ENCODE assay signal across 1 cellular context in the genomic region with DNA sequence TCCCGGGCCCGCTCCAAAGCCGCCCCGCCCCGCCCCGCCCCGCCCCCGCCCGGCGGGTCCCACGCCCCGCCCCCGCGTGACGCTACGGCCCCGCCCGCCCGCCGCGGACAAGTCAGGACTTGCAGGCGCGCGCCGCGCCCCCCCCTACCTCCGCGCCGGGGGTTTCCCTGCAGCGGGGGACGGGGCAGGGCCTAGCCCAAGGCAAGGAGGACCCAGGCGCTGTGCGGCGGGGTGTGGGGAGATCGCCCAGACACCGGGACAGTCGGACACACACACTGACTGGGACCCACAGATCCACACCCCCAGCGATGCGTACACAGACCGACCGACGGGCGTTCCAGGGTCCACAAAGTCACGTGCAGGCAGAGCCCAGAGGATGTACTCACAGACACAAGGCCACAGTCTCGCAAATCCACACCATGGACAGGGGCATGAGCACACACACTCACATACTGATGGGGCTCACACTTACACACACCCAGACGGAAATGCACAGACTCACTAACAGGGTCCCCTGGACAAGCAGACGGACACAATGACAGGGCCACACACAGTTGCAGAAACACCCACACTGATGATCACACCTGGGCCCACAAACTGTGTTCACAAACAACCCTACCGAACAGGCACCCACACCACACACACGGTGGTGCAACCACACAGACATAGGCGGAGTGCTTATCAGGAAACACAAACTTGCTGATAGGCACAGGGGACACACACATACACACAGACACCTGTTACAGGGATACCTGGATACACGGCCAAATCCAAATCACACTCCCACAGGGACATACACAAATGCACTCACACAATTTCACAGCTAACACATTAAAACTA.
TF ChIP-seq lines count a peak whose summit lies in the region.

No MANE protein-coding gene starts in this region.

TF ChIP-seq in HepG2, 621 proteins besides CTCF, POLR2A, EP300 and RAD21 (continued from another document and continues in another):
- TF ChIP-seq, protein P1, sequence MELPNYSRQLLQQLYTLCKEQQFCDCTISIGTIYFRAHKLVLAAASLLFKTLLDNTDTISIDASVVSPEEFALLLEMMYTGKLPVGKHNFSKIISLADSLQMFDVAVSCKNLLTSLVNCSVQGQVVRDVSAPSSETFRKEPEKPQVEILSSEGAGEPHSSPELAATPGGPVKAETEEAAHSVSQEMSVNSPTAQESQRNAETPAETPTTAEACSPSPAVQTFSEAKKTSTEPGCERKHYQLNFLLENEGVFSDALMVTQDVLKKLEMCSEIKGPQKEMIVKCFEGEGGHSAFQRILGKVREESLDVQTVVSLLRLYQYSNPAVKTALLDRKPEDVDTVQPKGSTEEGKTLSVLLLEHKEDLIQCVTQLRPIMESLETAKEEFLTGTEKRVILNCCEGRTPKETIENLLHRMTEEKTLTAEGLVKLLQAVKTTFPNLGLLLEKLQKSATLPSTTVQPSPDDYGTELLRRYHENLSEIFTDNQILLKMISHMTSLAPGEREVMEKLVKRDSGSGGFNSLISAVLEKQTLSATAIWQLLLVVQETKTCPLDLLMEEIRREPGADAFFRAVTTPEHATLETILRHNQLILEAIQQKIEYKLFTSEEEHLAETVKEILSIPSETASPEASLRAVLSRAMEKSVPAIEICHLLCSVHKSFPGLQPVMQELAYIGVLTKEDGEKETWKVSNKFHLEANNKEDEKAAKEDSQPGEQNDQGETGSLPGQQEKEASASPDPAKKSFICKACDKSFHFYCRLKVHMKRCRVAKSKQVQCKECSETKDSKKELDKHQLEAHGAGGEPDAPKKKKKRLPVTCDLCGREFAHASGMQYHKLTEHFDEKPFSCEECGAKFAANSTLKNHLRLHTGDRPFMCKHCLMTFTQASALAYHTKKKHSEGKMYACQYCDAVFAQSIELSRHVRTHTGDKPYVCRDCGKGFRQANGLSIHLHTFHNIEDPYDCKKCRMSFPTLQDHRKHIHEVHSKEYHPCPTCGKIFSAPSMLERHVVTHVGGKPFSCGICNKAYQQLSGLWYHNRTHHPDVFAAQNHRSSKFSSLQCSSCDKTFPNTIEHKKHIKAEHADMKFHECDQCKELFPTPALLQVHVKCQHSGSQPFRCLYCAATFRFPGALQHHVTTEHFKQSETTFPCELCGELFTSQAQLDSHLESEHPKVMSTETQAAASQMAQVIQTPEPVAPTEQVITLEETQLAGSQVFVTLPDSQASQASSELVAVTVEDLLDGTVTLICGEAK (IDR thresholded peaks at IDR 0.05) = no peak
- TF ChIP-seq, protein P1 (CRISPR knock-in tag; IDR thresholded peaks at IDR 0.05) = no peak
- TF ChIP-seq, protein P2, sequence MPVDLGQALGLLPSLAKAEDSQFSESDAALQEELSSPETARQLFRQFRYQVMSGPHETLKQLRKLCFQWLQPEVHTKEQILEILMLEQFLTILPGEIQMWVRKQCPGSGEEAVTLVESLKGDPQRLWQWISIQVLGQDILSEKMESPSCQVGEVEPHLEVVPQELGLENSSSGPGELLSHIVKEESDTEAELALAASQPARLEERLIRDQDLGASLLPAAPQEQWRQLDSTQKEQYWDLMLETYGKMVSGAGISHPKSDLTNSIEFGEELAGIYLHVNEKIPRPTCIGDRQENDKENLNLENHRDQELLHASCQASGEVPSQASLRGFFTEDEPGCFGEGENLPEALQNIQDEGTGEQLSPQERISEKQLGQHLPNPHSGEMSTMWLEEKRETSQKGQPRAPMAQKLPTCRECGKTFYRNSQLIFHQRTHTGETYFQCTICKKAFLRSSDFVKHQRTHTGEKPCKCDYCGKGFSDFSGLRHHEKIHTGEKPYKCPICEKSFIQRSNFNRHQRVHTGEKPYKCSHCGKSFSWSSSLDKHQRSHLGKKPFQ (CRISPR knock-in tag; IDR thresholded peaks at IDR 0.05; ENCODE audit: insufficient replicate concordance) = peak; percentile 67
- TF ChIP-seq REL (CRISPR knock-in tag; conservative IDR thresholded peaks at IDR 0.05) (peak; percentile 77), ZNF672 (CRISPR knock-in tag; IDR thresholded peaks at IDR 0.05) (peak; percentile 87; the same call in 1 of the 2 replicates), IRX3 (CRISPR knock-in tag; IDR thresholded peaks at IDR 0.05; ENCODE audit: borderline replicate concordance, low read depth) (no peak), FOXO1 (CRISPR knock-in tag; IDR thresholded peaks at IDR 0.05) (peak; percentile 37; the same call in 1 of the 2 replicates), CBX1 (IDR thresholded peaks at IDR 0.05; ENCODE audit: low read depth) (peak; percentile 9), KMT2B (CRISPR knock-in tag; IDR thresholded peaks at IDR 0.05) (no peak), XRCC5 (optimal IDR thresholded peaks at IDR 0.05; ENCODE audit: low read length) (peak; percentile 39), ZNF773 (CRISPR knock-in tag; IDR thresholded peaks at IDR 0.05; ENCODE audit: borderline replicate concordance) (peak; percentile 68; the same call in 1 of the 2 replicates), SIN3A (IDR thresholded peaks at IDR 0.05; ENCODE audit: borderline replicate concordance, low read depth, low read length) (peak; percentile 65; the same call in 1 of the 2 replicates), NR1H2 (CRISPR knock-in tag; IDR thresholded peaks at IDR 0.05; ENCODE audit: borderline replicate concordance, low read depth) (no peak), ZNF569 (CRISPR knock-in tag; IDR thresholded peaks at IDR 0.05; ENCODE audit: borderline replicate concordance) (no peak), POLR2AphosphoS2 (IDR thresholded peaks at IDR 0.05; ENCODE audit: low read depth, low read length) (no peak), ZNF772 (CRISPR knock-in tag; IDR thresholded peaks at IDR 0.05) (peak; percentile 67; the same call in 1 of the 2 replicates), ZMYM4 (CRISPR knock-in tag; IDR thresholded peaks at IDR 0.05) (peak; percentile 41; the same call in 1 of the 2 replicates), MLLT10 (CRISPR knock-in tag; IDR thresholded peaks at IDR 0.05) (no peak), NFKB2 (CRISPR knock-in tag; IDR thresholded peaks at IDR 0.05; ENCODE audit: borderline replicate concordance) (peak; percentile 90; the same call in 1 of the 2 replicates), GABPB1 (CRISPR knock-in tag; IDR thresholded peaks at IDR 0.05) (peak; percentile 64), MIER3 (CRISPR knock-in tag; IDR thresholded peaks at IDR 0.05; ENCODE audit: borderline replicate concordance) (no peak; the same call in 1 of the 2 replicates), MAFG (CRISPR knock-in tag; IDR thresholded peaks at IDR 0.05) (no peak), THAP11 (CRISPR knock-in tag; IDR thresholded peaks at IDR 0.05) (peak; percentile 44; the same call in 1 of the 2 replicates), CBFB (CRISPR knock-in tag; IDR thresholded peaks at IDR 0.05) (peak; percentile 52), KLF13 (CRISPR knock-in tag; IDR thresholded peaks at IDR 0.05) (peak; percentile 96), BHLHE40 (IDR thresholded peaks at IDR 0.05; ENCODE audit: low read length) (peak; percentile 98), SP4 (CRISPR knock-in tag; IDR thresholded peaks at IDR 0.05) (peak; percentile 83), ATF7-NPFF (CRISPR knock-in tag; IDR thresholded peaks at IDR 0.05; ENCODE audit: low read depth) (peak; percentile 87), NONO (IDR thresholded peaks at IDR 0.05) (no peak), NONO (CRISPR knock-in tag; conservative IDR thresholded peaks at IDR 0.05) (peak; percentile 90), FIP1L1 (IDR thresholded peaks at IDR 0.05; ENCODE audit: borderline replicate concordance, insufficient read depth, low read depth, low read length) (no peak), ZBTB20 (CRISPR knock-in tag; IDR thresholded peaks at IDR 0.05; ENCODE audit: borderline replicate concordance, low read depth) (0 out of 2 replicates have a peak, but pooled peaks have one; percentile 53), ZNF552 (CRISPR knock-in tag; IDR thresholded peaks at IDR 0.05; ENCODE audit: borderline replicate concordance) (peak; percentile 66), MXD4 (CRISPR knock-in tag; IDR thresholded peaks at IDR 0.05) (no peak; the same call in 1 of the 2 replicates)
- TF ChIP-seq, protein P3, sequence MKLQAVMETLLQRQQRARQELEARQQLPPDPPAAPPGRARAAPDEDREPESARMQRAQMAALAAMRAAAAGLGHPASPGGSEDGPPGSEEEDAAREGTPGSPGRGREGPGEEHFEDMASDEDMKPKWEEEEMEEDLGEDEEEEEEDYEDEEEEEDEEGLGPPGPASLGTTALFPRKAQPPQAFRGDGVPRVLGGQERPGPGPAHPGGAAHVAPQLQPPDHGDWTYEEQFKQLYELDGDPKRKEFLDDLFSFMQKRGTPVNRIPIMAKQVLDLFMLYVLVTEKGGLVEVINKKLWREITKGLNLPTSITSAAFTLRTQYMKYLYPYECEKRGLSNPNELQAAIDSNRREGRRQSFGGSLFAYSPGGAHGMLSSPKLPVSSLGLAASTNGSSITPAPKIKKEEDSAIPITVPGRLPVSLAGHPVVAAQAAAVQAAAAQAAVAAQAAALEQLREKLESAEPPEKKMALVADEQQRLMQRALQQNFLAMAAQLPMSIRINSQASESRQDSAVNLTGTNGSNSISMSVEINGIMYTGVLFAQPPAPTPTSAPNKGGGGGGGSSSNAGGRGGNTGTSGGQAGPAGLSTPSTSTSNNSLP (IDR thresholded peaks at IDR 0.05; ENCODE audit: low read depth, low read length) = no peak
- TF ChIP-seq, protein P4, sequence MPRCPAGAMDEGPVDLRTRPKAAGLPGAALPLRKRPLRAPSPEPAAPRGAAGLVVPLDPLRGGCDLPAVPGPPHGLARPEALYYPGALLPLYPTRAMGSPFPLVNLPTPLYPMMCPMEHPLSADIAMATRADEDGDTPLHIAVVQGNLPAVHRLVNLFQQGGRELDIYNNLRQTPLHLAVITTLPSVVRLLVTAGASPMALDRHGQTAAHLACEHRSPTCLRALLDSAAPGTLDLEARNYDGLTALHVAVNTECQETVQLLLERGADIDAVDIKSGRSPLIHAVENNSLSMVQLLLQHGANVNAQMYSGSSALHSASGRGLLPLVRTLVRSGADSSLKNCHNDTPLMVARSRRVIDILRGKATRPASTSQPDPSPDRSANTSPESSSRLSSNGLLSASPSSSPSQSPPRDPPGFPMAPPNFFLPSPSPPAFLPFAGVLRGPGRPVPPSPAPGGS (CRISPR knock-in tag; IDR thresholded peaks at IDR 0.05) = peak; percentile 94
- TF ChIP-seq, protein P5, sequence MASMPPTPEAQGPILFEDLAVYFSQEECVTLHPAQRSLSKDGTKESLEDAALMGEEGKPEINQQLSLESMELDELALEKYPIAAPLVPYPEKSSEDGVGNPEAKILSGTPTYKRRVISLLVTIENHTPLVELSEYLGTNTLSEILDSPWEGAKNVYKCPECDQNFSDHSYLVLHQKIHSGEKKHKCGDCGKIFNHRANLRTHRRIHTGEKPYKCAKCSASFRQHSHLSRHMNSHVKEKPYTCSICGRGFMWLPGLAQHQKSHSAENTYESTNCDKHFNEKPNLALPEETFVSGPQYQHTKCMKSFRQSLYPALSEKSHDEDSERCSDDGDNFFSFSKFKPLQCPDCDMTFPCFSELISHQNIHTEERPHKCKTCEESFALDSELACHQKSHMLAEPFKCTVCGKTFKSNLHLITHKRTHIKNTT (CRISPR knock-in tag; IDR thresholded peaks at IDR 0.05) = no peak
- TF ChIP-seq, protein P6, sequence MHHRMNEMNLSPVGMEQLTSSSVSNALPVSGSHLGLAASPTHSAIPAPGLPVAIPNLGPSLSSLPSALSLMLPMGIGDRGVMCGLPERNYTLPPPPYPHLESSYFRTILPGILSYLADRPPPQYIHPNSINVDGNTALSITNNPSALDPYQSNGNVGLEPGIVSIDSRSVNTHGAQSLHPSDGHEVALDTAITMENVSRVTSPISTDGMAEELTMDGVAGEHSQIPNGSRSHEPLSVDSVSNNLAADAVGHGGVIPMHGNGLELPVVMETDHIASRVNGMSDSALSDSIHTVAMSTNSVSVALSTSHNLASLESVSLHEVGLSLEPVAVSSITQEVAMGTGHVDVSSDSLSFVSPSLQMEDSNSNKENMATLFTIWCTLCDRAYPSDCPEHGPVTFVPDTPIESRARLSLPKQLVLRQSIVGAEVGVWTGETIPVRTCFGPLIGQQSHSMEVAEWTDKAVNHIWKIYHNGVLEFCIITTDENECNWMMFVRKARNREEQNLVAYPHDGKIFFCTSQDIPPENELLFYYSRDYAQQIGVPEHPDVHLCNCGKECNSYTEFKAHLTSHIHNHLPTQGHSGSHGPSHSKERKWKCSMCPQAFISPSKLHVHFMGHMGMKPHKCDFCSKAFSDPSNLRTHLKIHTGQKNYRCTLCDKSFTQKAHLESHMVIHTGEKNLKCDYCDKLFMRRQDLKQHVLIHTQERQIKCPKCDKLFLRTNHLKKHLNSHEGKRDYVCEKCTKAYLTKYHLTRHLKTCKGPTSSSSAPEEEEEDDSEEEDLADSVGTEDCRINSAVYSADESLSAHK (CRISPR knock-in tag; IDR thresholded peaks at IDR 0.05; ENCODE audit: borderline replicate concordance) = no peak
- TF ChIP-seq, protein P7, sequence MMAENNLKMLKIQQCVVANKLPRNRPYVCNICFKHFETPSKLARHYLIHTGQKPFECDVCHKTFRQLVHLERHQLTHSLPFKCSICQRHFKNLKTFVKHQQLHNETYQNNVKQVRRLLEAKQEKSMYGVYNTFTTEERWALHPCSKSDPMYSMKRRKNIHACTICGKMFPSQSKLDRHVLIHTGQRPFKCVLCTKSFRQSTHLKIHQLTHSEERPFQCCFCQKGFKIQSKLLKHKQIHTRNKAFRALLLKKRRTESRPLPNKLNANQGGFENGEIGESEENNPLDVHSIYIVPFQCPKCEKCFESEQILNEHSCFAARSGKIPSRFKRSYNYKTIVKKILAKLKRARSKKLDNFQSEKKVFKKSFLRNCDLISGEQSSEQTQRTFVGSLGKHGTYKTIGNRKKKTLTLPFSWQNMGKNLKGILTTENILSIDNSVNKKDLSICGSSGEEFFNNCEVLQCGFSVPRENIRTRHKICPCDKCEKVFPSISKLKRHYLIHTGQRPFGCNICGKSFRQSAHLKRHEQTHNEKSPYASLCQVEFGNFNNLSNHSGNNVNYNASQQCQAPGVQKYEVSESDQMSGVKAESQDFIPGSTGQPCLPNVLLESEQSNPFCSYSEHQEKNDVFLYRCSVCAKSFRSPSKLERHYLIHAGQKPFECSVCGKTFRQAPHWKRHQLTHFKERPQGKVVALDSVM (CRISPR knock-in tag; IDR thresholded peaks at IDR 0.05) = 0 out of 2 replicates have a peak, but pooled peaks have one; percentile 50
